9 cellular contexts compared by ENCODE assay signal in the genomic region with DNA sequence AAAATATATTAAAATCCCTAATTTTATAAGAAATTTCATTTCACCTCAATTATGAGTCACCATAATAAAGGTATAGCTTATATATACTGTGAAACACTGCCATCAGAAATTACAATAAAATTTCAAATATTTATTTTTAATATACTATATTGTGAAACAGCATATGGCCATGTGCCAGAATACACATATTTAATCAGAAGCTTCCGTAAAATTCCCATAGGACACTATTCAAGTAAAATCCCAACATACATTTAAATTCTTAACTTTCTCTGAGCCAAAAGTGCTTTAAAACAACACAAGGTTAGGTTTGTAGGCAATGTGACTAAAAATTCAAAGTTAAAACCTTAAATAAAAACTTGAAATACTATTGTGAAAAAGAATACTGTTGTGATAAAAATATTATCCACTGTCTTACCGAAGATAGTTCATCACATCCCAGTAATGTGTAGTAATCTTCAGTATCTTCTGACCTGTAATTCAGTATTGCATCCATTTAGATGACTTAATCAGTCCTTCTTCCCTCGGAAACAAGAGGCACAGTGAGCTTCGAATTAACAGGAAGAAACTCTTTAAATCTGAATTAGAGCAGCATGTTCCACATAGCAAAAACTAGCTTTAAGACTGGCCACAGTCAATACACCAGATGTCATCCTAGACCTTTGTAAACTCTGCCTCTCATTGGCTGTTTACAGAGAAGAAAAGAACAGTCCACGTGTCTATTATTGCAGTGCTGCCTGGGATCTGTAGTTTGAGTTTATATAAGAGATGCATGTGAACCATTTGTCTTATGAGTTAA. TPM values are rescaled to one million over a fixed set of nuclear protein-coding genes. Genes with fewer than 3 reads are reported as not detected.
DNase-seq lines count a peak whose midpoint lies in the region; ATAC-seq, FAIRE-seq and TF ChIP-seq lines count a peak whose summit lies in the region.
"Had no signal": no experiment of that assay in that cellular context is flagged by ENCODE, and none has a peak within 500 bp of the region (broad histone marks: within the 10 kb centered on the region; RNA-seq: fewer than 3 reads in every experiment).

A gene (minus strand): TSS at position 670 of the 796 bp plus-strand sequence. CDS start 177 bp downstream, at position 493.

- no peak within 1 kb of the TSS for H2BK15ac ChIP-seq in H1 (ENCODE audit: low read length)

- DNase-seq in COLO668 (lab: John Stamatoyannopoulos, UW; ENCODE audit: unreplicated experiment) (peak; percentile 23), GM20000 (ENCODE audit: low spot score) (peak; percentile 19), SIG-M5 (lab: John Stamatoyannopoulos, UW) (peak; percentile 85), H1 (ENCODE audit: low read depth in 1 of 2, low spot score in 2 of 2) (no peak)
- DNase-seq in activated CD4-positive, CD25-positive, alpha-beta regulatory T cell (lab: John Stamatoyannopoulos, UW): no peak

- POLR2A ChIA-PET in H1 (lab: Charles Lee; ENCODE audit: partially characterized antibody): interaction anchor here (1.2 to 1.5 kb wide), 3 partner anchors 9 to 77 kb away, joined by 3 to 4 read pairs (median 3); no protein-coding TSS in a partner anchor

- no peaks in the 10 kb centered on the region for H3K23me2 ChIP-seq in H1 (ENCODE audit: low read depth, low read length)

- no peak within 1 kb of the TSS for H3K27ac ChIP-seq in H1 (ENCODE audit: low read depth, low read length)

- H3K9ac ChIP-seq in Loucy (ENCODE audit: low read depth, low read length, poor library complexity, severe bottlenecking): peak within 1 kb of the TSS; percentile 38
- no peak within 1 kb of the TSS for H3K9ac ChIP-seq in H1 (replicated peaks in 1 of 4; ENCODE audit: extremely low read depth in 1 of 4, low read depth in 3 of 4, low read length in 3 of 4)
- H3K9ac ChIP-seq in mucosa of stomach (ENCODE audit: low read length): peak within 1 kb of the TSS; percentile 1

- peak within 1 kb of the TSS; percentile 70 for H3K4me3 ChIP-seq in Loucy (ENCODE audit: low read length, poor library complexity, severe bottlenecking)
- H3K4me3 ChIP-seq in H1 (ENCODE audit: extremely low read depth in 1 of 4, insufficient read depth in 2 of 4, low read depth in 3 of 4, low read length in 4 of 4): peak within 1 kb of the TSS in 1 of 4 experiments; percentile 2; a peak in 1 of 8 replicates
- no peak within 1 kb of the TSS for H3K4me3 ChIP-seq in mucosa of stomach (ENCODE audit: low read length)

- no peaks in the 10 kb centered on the region for H3K79me1 ChIP-seq in H1 (ENCODE audit: low read depth, low read length)

- TF ChIP-seq RAD21 in H1 (IDR thresholded peaks at IDR 0.05 in 1 of 2, conservative IDR thresholded peaks at IDR 0.05 in 1 of 2; ENCODE audit: low read depth in 2 of 2, low read length in 2 of 2): 0 out of 4 replicates have a peak, but pooled peaks of 1 of the 2 experiments have one; percentile 14

- no peak for TF ChIP-seq CTCF in GM20000 (IDR thresholded peaks at IDR 0.05; ENCODE audit: extremely low read depth, missing control alignments)
- TF ChIP-seq CTCF in Loucy (conservative IDR thresholded peaks at IDR 0.05; ENCODE audit: low read length): no peak
- TF ChIP-seq CTCF in H1 (IDR thresholded peaks at IDR 0.05; ENCODE audit: control extremely low read depth in 1 of 3, insufficient read depth in 1 of 3, low read depth in 1 of 3, low read length in 3 of 3): no peak

- H3K18ac ChIP-seq in H1 (ENCODE audit: extremely low read depth, low read length): no peak within 1 kb of the TSS

- no peak within 1 kb of the TSS for H2BK20ac ChIP-seq in H1 (ENCODE audit: low read length)

- no peak within 1 kb of the TSS for H3K4ac ChIP-seq in H1 (replicated peaks; ENCODE audit: insufficient read length, low read depth, low read length)

- H3K27me3 ChIP-seq in Loucy (ENCODE audit: insufficient read depth, low read length, poor library complexity, severe bottlenecking): no peaks in the 10 kb centered on the region
- no peaks in the 10 kb centered on the region for H3K27me3 ChIP-seq in H1 (replicated peaks in 1 of 4; ENCODE audit: control insufficient read depth in 3 of 4, extremely low read depth in 1 of 4, insufficient read depth in 3 of 4, low read length in 3 of 4)
- no peaks in the 10 kb centered on the region for H3K27me3 ChIP-seq in mucosa of stomach (ENCODE audit: control insufficient read depth, insufficient read depth, low read length)

- peak; percentile 62 for FAIRE-seq in H1 (lab: Jason Lieb, UNC)

- CTCF ChIA-PET in H1 (lab: Charles Lee; ENCODE audit: partially characterized antibody): interaction anchor here (0.9 to 1.8 kb wide), 4 partner anchors 9 to 375 kb away, joined by 3 to 4 read pairs (median 4); no protein-coding TSS in a partner anchor

- TF ChIP-seq EP300 in H1 (IDR thresholded peaks at IDR 0.05; ENCODE audit: borderline replicate concordance in 1 of 2, low read depth in 2 of 2, low read length in 2 of 2): no peak

- H3K79me2 ChIP-seq in Loucy (ENCODE audit: insufficient read depth, low read length): no peaks in the 10 kb centered on the region
- H3K79me2 ChIP-seq in H1 (ENCODE audit: control insufficient read depth in 1 of 2, insufficient read depth in 2 of 2, low read length in 2 of 2): no peaks in the 10 kb centered on the region

- H3K4me2 ChIP-seq in Loucy (ENCODE audit: low read depth, low read length, poor library complexity, severe bottlenecking) (peak within 1 kb of the TSS; percentile 84), H1 (ENCODE audit: insufficient read depth in 1 of 2, low read depth in 2 of 2, low read length in 2 of 2) (peak within 1 kb of the TSS in 1 of 2 experiments; percentile 29; a peak in 1 of 4 replicates)

- H4K91ac ChIP-seq in H1 (replicated peaks; ENCODE audit: insufficient read length, low read length): no peak within 1 kb of the TSS

- no peaks in the 10 kb centered on the region for H3K9me2 ChIP-seq in Loucy (replicated peaks; ENCODE audit: low read depth, low read length)

- no peak within 1 kb of the TSS for H2BK5ac ChIP-seq in H1 (ENCODE audit: low read depth, low read length)

- no peak within 1 kb of the TSS for H2BK12ac ChIP-seq in H1 (ENCODE audit: low read depth, low read length)

- H3K23ac ChIP-seq in H1 (ENCODE audit: insufficient read length): no peak within 1 kb of the TSS

- H4K20me1 ChIP-seq in Loucy (ENCODE audit: insufficient read depth, low read length, poor library complexity, severe bottlenecking) (no peaks in the 10 kb centered on the region), H1 (replicated peaks in 1 of 2; ENCODE audit: control insufficient read depth in 1 of 2, insufficient read depth in 2 of 2, low read length in 2 of 2) (no peaks in the 10 kb centered on the region)

- H2BK120ac ChIP-seq in H1 (replicated peaks; ENCODE audit: low read depth, low read length): no peak within 1 kb of the TSS

- H2AK5ac ChIP-seq in H1 (ENCODE audit: low read depth, low read length): no peak within 1 kb of the TSS

- WGBS in H1 (ENCODE audit: extremely low coverage in 1 of 2, insufficient coverage in 1 of 2, insufficient read length in 1 of 2, insufficient replicate concordance in 2 of 2, low coverage in 1 of 2, low lambda C conversion rate in 2 of 2, missing lambda C conversion rate in 1 of 2), 2 experiments: 67% methylated on average over 5 of the region's 5 CpGs; no CpG with 5 or more reads in 1 of the 2 experiments

- no peak within 1 kb of the TSS for H3K56ac ChIP-seq in H1 (replicated peaks; ENCODE audit: insufficient read length, low read depth, low read length)

- H4K8ac ChIP-seq in H1 (ENCODE audit: extremely low read depth, insufficient read depth, low read length): no peak within 1 kb of the TSS

- no peak within 1 kb of the TSS for H3K14ac ChIP-seq in H1 (ENCODE audit: insufficient read length)

- H3K9me3 ChIP-seq in Loucy (ENCODE audit: insufficient read depth, low read depth, low read length) (no peaks in the 10 kb centered on the region), H1 (ENCODE audit: insufficient read depth in 2 of 2, low read depth in 1 of 2, low read length in 1 of 2) (peaks cover 8% of the 10 kb centered on the region in 2 experiments; a peak in 3 of 4 replicates), mucosa of stomach (ENCODE audit: control insufficient read depth, low read length) (no peaks in the 10 kb centered on the region)

- peaks cover 27% of the 10 kb centered on the region for H3K4me1 ChIP-seq in Loucy (ENCODE audit: insufficient read depth, low read length, poor library complexity, severe bottlenecking)
- no peaks in the 10 kb centered on the region for H3K4me1 ChIP-seq in H1 (replicated peaks in 1 of 4; ENCODE audit: control insufficient read depth in 3 of 4, insufficient read depth in 4 of 4, low read length in 3 of 4)
- H3K4me1 ChIP-seq in mucosa of stomach (ENCODE audit: control insufficient read depth, insufficient read depth, low read length): no peaks in the 10 kb centered on the region

- ATAC-seq in GM19467 (IDR thresholded peaks at IDR 0.05; ENCODE audit: unreplicated experiment): no peak

- TF ChIP-seq POLR2A in H1 (IDR thresholded peaks at IDR 0.05; ENCODE audit: control extremely low read depth in 1 of 2, low read depth in 2 of 2, low read length in 2 of 2): no peak

- H3K36me3 ChIP-seq in Loucy (ENCODE audit: insufficient read depth, low read length) (no peaks in the 10 kb centered on the region), H1 (ENCODE audit: control insufficient read depth in 2 of 4, insufficient read depth in 4 of 4, low read length in 3 of 4) (no peaks in the 10 kb centered on the region), mucosa of stomach (ENCODE audit: control insufficient read depth, insufficient read depth, low read length) (no peaks in the 10 kb centered on the region)

- H4K5ac ChIP-seq in H1 (ENCODE audit: insufficient read length, low read depth, low read length): no peak within 1 kb of the TSS

- H3F3A ChIP-seq in Loucy (ENCODE audit: low read depth): no peaks in the 10 kb centered on the region

- peak within 1 kb of the TSS; percentile 70 for H2AFZ ChIP-seq in Loucy (ENCODE audit: low read length)
- peak within 1 kb of the TSS; percentile 70 for H2AFZ ChIP-seq in H1 (ENCODE audit: low read length)

RNA-seq across cellular contexts. Expression of the gene that starts here (rescaled TPM):
- 2.9 and 4.2 TPM in 2 replicates for total RNA-seq in H1 (2021; fragmentation: NEBNext Ultra II Directional; extraction: Animal tissue kit (Norgen Biotek cat#: 25700))
- polyA plus RNA-seq in H1 (2011; rRNA removed): 0.33 and 0.86 TPM in 2 replicates
- polyA plus RNA-seq in H1 (2011; cell fraction: cytosol; rRNA removed): 1.4 TPM
- 0.40 TPM for polyA plus RNA-seq in H1 (2011; cell fraction: nucleus; rRNA removed)
- 1.1 to 1.3 TPM (median 1.3 TPM) in 4 replicates for polyA plus RNA-seq in H1 (2012, experiment 1 of 2)
- polyA plus RNA-seq in H1 (2012, experiment 2 of 2): 0.39 TPM
- polyA plus RNA-seq in H1 (2013, experiment 1 of 2): 3.8 TPM
- 4.0 TPM for polyA plus RNA-seq in H1 (2013, experiment 2 of 2)
- polyA minus RNA-seq in H1 (2011; rRNA and poly(A)+ RNA removed): 0.24 and 0.28 TPM in 2 replicates
- polyA minus RNA-seq in H1 (2011; cell fraction: cytosol; rRNA and poly(A)+ RNA removed): not detected
- polyA minus RNA-seq in H1 (2011; cell fraction: nucleus; rRNA and poly(A)+ RNA removed): 1.6 TPM
- polyA plus RNA-seq: IgD-negative memory B cell had no signal

Comparison
In these comparisons a context has a peak if more than half of its experiments do, and no peak if none do; other contexts are left out.
1. DNase-seq: peak in COLO668 (single experiment), GM20000 (single experiment) and SIG-M5 (single experiment); none in H1 (0 of 2) and activated CD4-positive, CD25-positive, alpha-beta regulatory T cell (0 of 4).
2. H3K9ac ChIP-seq: peak in Loucy (single experiment) and mucosa of stomach (single experiment); none in H1 (0 of 4).